In genomic region chr20:17747431-17747846, GRCh38 we compare ENCODE assay signal across 10 cellular contexts. TPM values are rescaled to one million over a fixed set of nuclear protein-coding genes. Genes with fewer than 3 reads are reported as not detected.
A peak's percentile ranks its signal among the peaks of the same experiment; 100 is the strongest.
DNase-seq lines count a peak whose midpoint lies in the region; ATAC-seq, FAIRE-seq and TF ChIP-seq lines count a peak whose summit lies in the region.
"Had no signal": no experiment of that assay in that cellular context is flagged by ENCODE, and none has a peak within 500 bp of the region (broad histone marks: within the 10 kb centered on the region; RNA-seq: fewer than 3 reads in every experiment).

No MANE protein-coding gene starts in this region.

- TF ChIP-seq CTCF in Panc1 (IDR thresholded peaks at IDR 0.05): no peak

- no peak overlapping the region for H3K4me3 ChIP-seq in Panc1 (ENCODE audit: low read depth in 2 of 2, low read length in 2 of 2)
- H3K4me3 ChIP-seq: thyroid gland had no signal

- DNase-seq in GM12891 (ENCODE audit: insufficient read length, low spot score) (no peak), Panc1 (ENCODE audit: low read depth, low spot score) (peak; percentile 67), epidermal melanocyte (ENCODE audit: insufficient read length, low spot score) (peak; percentile 36), renal cortical epithelial cell (ENCODE audit: low read depth) (peak; percentile 78), midbrain (lab: John Stamatoyannopoulos, UW) (no peak)
- DNase-seq in stimulated activated CD4-positive, alpha-beta T cell treated with anti-CD3 and anti-CD28 coated beads, Interleukin-4, amount 100 ng/mL, for 4 hours: no peak
- DNase-seq: T-helper 2 cell, thyroid gland had no signal

- H3K4me1 ChIP-seq in Panc1 (ENCODE audit: control insufficient read depth, insufficient read depth, low read length): no peaks in the 10 kb centered on the region

- ATAC-seq in Panc1: peak; percentile 88
- ATAC-seq in GM21786 (IDR thresholded peaks at IDR 0.05; ENCODE audit: unreplicated experiment): no peak
- no peak for ATAC-seq in HG02938 (IDR thresholded peaks at IDR 0.05; ENCODE audit: unreplicated experiment)

- in situ Hi-C loops in Panc1 (cut with HindIII; ENCODE audit: low pct_unique_long_range_greater_than_20kb, low sequenced_read_pairs): no loop called here

- H3K27me3 ChIP-seq in Panc1 (ENCODE audit: control insufficient read depth, insufficient read depth, low read length): no peaks in the 10 kb centered on the region
- H3K27me3 ChIP-seq: thyroid gland had no signal

- intact Hi-C loops in Panc1 (cut with micrococcal nuclease; ENCODE audit: unreplicated experiment): no loop called here

- no peaks in the 10 kb centered on the region for H3K9me3 ChIP-seq in Panc1 (ENCODE audit: control insufficient read depth, insufficient read depth, low read depth, low read length)
- H3K9me3 ChIP-seq: thyroid gland had no signal

- CTCF ChIA-PET in Panc1 (lab: Charles Lee): no interaction called here

- no peaks in the 10 kb centered on the region for H3K36me3 ChIP-seq in Panc1 (ENCODE audit: control insufficient read depth, insufficient read depth, low read length)
- H3K36me3 ChIP-seq: thyroid gland had no signal

- no peak overlapping the region for H3K27ac ChIP-seq in Panc1 (ENCODE audit: low read length)
- H3K27ac ChIP-seq: thyroid gland had no signal

- POLR2A ChIA-PET in Panc1 (lab: Charles Lee): no interaction called here

- no peak for TF ChIP-seq POLR2A in GM12891 (IDR thresholded peaks at IDR 0.05; ENCODE audit: low read depth, low read length)

- BruUV-seq in Panc1 (replicated peaks; lab: Mats Ljungman, UMichigan): no TSS peak

- peak; percentile 9 for FAIRE-seq in GM12891 (lab: Jason Lieb, UNC)

TF ChIP-seq in GM12891, 5 proteins besides CTCF, POLR2A, EP300 and RAD21:
- TF ChIP-seq POU2F2 (IDR thresholded peaks at IDR 0.05; ENCODE audit: low read depth, low read length) (no peak), PAX5 (IDR thresholded peaks at IDR 0.05; ENCODE audit: insufficient read depth, low read length, severe bottlenecking) (no peak), POLR2AphosphoS5 (IDR thresholded peaks at IDR 0.05; ENCODE audit: low read depth, low read length) (no peak)

RNA-seq across cellular contexts. Expression of gene BANF2, which starts 47.7 kb away (rescaled TPM):
- polyA plus RNA-seq in GM12891 (2012; ENCODE audit: low read depth, missing spikeins): not detected
- total RNA-seq in Panc1 (2021; ENCODE audit: unreplicated experiment) (not detected), renal cortical epithelial cell (not detected in 2 replicates)
- polyA plus RNA-seq in Panc1 (2012; ENCODE audit: insufficient read length): not detected

Comparison
In these comparisons a context has a peak if more than half of its experiments do, and no peak if none do; other contexts are left out.
1. DNase-seq: peak in Panc1 (single experiment), epidermal melanocyte (single experiment) and renal cortical epithelial cell (single experiment); none in GM12891 (single experiment), stimulated activated CD4-positive, alpha-beta T cell treated with anti-CD3 and anti-CD28 coated beads, Interleukin-4, amount 100 ng/mL, for 4 hours (0 of 2) and midbrain (single experiment).